Comparison of ENCODE assay signal across 1 cellular context in the genomic region with DNA sequence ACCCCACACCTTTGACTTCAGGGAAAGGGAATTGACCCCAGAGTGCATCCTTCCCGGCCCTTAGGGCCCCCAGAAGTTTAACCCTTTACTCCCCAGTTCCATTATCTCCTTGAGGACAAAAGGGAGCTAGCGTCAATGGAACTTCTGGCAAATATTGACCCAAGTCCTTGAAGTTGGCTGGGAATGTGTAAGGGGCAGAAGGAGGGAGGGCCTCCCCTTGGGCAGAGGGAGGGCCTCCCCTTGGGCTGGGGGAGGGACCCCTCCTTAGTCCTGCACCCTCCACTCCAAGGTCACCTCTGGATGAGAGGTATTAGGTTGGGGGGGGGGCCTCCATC.
TF ChIP-seq lines count a peak whose summit lies in the region.

No MANE protein-coding gene starts in this region.

TF ChIP-seq in H1, 55 proteins besides CTCF, POLR2A, EP300 and RAD21:
- no peak for TF ChIP-seq MAFK (IDR thresholded peaks at IDR 0.05; ENCODE audit: low read depth, low read length)
- TF ChIP-seq TEAD4 (IDR thresholded peaks at IDR 0.05; ENCODE audit: low read depth, low read length): no peak
- TF ChIP-seq TAF7 (optimal IDR thresholded peaks at IDR 0.05; ENCODE audit: borderline replicate concordance, low read depth, low read length): no peak
- no peak for TF ChIP-seq CTBP2 (IDR thresholded peaks at IDR 0.05; ENCODE audit: borderline replicate concordance, insufficient read depth, insufficient read length, low read length)
- TF ChIP-seq BACH1 (IDR thresholded peaks at IDR 0.05; ENCODE audit: low read length): no peak
- TF ChIP-seq SP2 (IDR thresholded peaks at IDR 0.05; ENCODE audit: low read length): no peak
- TF ChIP-seq CBX8 (IDR thresholded peaks at IDR 0.05; ENCODE audit: borderline replicate concordance, low read depth, low read length): no peak
- no peak for TF ChIP-seq MAX (IDR thresholded peaks at IDR 0.05)
- no peak for TF ChIP-seq SIRT6 (IDR thresholded peaks at IDR 0.05; ENCODE audit: low read length)
- no peak for TF ChIP-seq HDAC6 (IDR thresholded peaks at IDR 0.05; ENCODE audit: low read depth, low read length)
- TF ChIP-seq SUZ12 (IDR thresholded peaks at IDR 0.05; ENCODE audit: low read length): no peak
- TF ChIP-seq CEBPB (IDR thresholded peaks at IDR 0.05; ENCODE audit: low read depth, low read length): no peak
- no peak for TF ChIP-seq ZNF274 (IDR thresholded peaks at IDR 0.05; ENCODE audit: borderline replicate concordance, extremely low read depth, low read length)
- TF ChIP-seq POU5F1 (IDR thresholded peaks at IDR 0.05; ENCODE audit: low read depth, low read length): no peak
- TF ChIP-seq SP1 (IDR thresholded peaks at IDR 0.05; ENCODE audit: low read depth, low read length): no peak
- TF ChIP-seq KDM4A (IDR thresholded peaks at IDR 0.05; ENCODE audit: low read depth, low read length, severe bottlenecking): no peak
- TF ChIP-seq BRCA1 (IDR thresholded peaks at IDR 0.05; ENCODE audit: low read depth, low read length): no peak
- no peak for TF ChIP-seq USF2 (IDR thresholded peaks at IDR 0.05; ENCODE audit: low read length)
- no peak for TF ChIP-seq CBX5 (IDR thresholded peaks at IDR 0.05; ENCODE audit: low read depth, low read length)
